22 cellular contexts compared by ENCODE assay signal in genomic region chr21:44977616-44978340, GRCh38. TPM values are rescaled to one million over a fixed set of nuclear protein-coding genes. Genes with fewer than 3 reads are reported as not detected.
A peak's percentile ranks its signal among the peaks of the same experiment; 100 is the strongest.
DNase-seq lines count a peak whose midpoint lies in the region; ATAC-seq, FAIRE-seq and TF ChIP-seq lines count a peak whose summit lies in the region.
"Had no signal": no experiment of that assay in that cellular context is flagged by ENCODE, and none has a peak within 500 bp of the region (broad histone marks: within the 10 kb centered on the region; RNA-seq: fewer than 3 reads in every experiment).

No MANE protein-coding gene starts in this region.

- H2BK15ac ChIP-seq in neuronal stem cell (ENCODE audit: low read length) = no peak overlapping the region

- no peak overlapping the region for H3K14ac ChIP-seq in neuronal stem cell (ENCODE audit: low read length)

- peaks cover 3 to 5% of the 10 kb centered on the region in 2 donors for H3K4me1 ChIP-seq in neuronal stem cell (ENCODE audit: control insufficient read depth in 2 of 2, insufficient read depth in 1 of 2, low read depth in 1 of 2, low read length in 2 of 2)
- H3K4me1 ChIP-seq in prostate gland (replicated peaks) = no peaks in the 10 kb centered on the region
- H3K4me1 ChIP-seq: HAP-1 had no signal

- H3K9ac ChIP-seq in neuronal stem cell (ENCODE audit: low read depth, low read length, poor library complexity) = peak overlapping the region; percentile 12

- FAIRE-seq in bronchial epithelial cell (lab: Jason Lieb, UNC) = no peak
- FAIRE-seq: D721Med, G401.6, GM12891, H1, HepG2 had no signal

- no peak overlapping the region for H4K91ac ChIP-seq in neuronal stem cell (ENCODE audit: low read depth, low read length, poor library complexity)

- no peak overlapping the region for H3K4me3 Mint-ChIP-seq in stimulated activated naive CD8-positive, alpha-beta T cell treated with anti-CD3 and anti-CD28 coated beads, Interleukin-15, amount 100 ng/mL, for 72 hours
- H3K4me3 Mint-ChIP-seq: B cell; CD14-positive monocyte; CD8-positive, alpha-beta T cell had no signal

- no peak overlapping the region for H2AFZ ChIP-seq in neuronal stem cell (ENCODE audit: low read length)

- WGBS in neuronal stem cell (ENCODE audit: extremely low coverage in 2 of 2, insufficient read length in 2 of 2, insufficient replicate concordance in 1 of 2), 2 donors = no CpG with 5 or more reads among the region's 22 CpGs
- 74% methylated on average over 21 of the region's 22 CpGs for WGBS in prostate gland

- no peaks in the 10 kb centered on the region for H3K9me3 ChIP-seq in neuronal stem cell (replicated peaks in 1 of 2; ENCODE audit: control insufficient read depth in 2 of 2, insufficient read depth in 1 of 2, low read depth in 1 of 2, low read length in 2 of 2)
- no peaks in the 10 kb centered on the region for H3K9me3 ChIP-seq in prostate gland
- H3K9me3 ChIP-seq: HAP-1 had no signal

- TF ChIP-seq POLR2A in prostate gland (IDR thresholded peaks at IDR 0.05) = no peak

- peak; percentile 32 for ATAC-seq in stimulated activated naive CD8-positive, alpha-beta T cell treated with anti-CD3 and anti-CD28 coated beads, Interleukin-15, amount 100 ng/mL, for 72 hours
- no peak for ATAC-seq in stimulated activated naive CD8-positive, alpha-beta T cell treated with anti-CD3 and anti-CD28 coated beads, Interleukin-15, Interleukin-2, amounts not matched to agents 100 U/mL and 50 U/mL, for 24 hours
- no peak for ATAC-seq in HG02852 (IDR thresholded peaks at IDR 0.05; ENCODE audit: unreplicated experiment)
- ATAC-seq: CD8-positive, alpha-beta T cell; HepG2 had no signal

- H3K4me1 Mint-ChIP-seq in stimulated activated naive CD8-positive, alpha-beta T cell treated with anti-CD3 and anti-CD28 coated beads, Interleukin-15, amount 100 ng/mL, for 72 hours = no peaks in the 10 kb centered on the region
- H3K4me1 Mint-ChIP-seq: B cell, CD14-positive monocyte had no signal

- intact Hi-C loops in prostate gland (cut with DNase I) = no loop called here

- TF ChIP-seq CTCF in bronchial epithelial cell (IDR thresholded peaks at IDR 0.05; ENCODE audit: insufficient read depth, low read length, severe bottlenecking) = no peak
- no peak for TF ChIP-seq CTCF in prostate gland (IDR thresholded peaks at IDR 0.05)

- no peak overlapping the region for H3K27ac ChIP-seq in neuronal stem cell (replicated peaks; ENCODE audit: low read length)
- no peak overlapping the region for H3K27ac ChIP-seq in prostate gland

- H3K79me1 ChIP-seq in neuronal stem cell (ENCODE audit: low read depth, low read length) = no peaks in the 10 kb centered on the region

- H2BK5ac ChIP-seq in neuronal stem cell (ENCODE audit: low read length) = no peak overlapping the region

- H2BK12ac ChIP-seq in neuronal stem cell (ENCODE audit: low read length) = no peak overlapping the region

- H3K4me3 ChIP-seq in bronchial epithelial cell (ENCODE audit: low read depth, low read length) (no peak overlapping the region), neuronal stem cell (ENCODE audit: low read length in 2 of 2) (no peak overlapping the region), prostate gland (no peak overlapping the region)
- H3K4me3 ChIP-seq: HAP-1 had no signal

- H3K27me3 ChIP-seq in bronchial epithelial cell (ENCODE audit: control insufficient read depth, insufficient read depth, low read length) (no peaks in the 10 kb centered on the region), neuronal stem cell (ENCODE audit: control insufficient read depth in 3 of 3, insufficient read depth in 3 of 3, low read depth in 1 of 3, low read length in 3 of 3) (no peaks in the 10 kb centered on the region), prostate gland (replicated peaks; ENCODE audit: insufficient read depth) (no peaks in the 10 kb centered on the region)

- peak overlapping the region in 1 of 2 donors; percentile 63 for H3K27ac Mint-ChIP-seq in stimulated activated naive CD8-positive, alpha-beta T cell treated with anti-CD3 and anti-CD28 coated beads, Interleukin-15, amount 100 ng/mL, for 72 hours
- H3K27ac Mint-ChIP-seq: B cell; CD14-positive monocyte; CD8-positive, alpha-beta T cell had no signal

- H3K27me3 Mint-ChIP-seq in stimulated activated naive CD8-positive, alpha-beta T cell treated with anti-CD3 and anti-CD28 coated beads, Interleukin-15, amount 100 ng/mL, for 72 hours = no peaks in the 10 kb centered on the region
- H3K27me3 Mint-ChIP-seq: B cell had no signal

- no peak overlapping the region for H3K23ac ChIP-seq in neuronal stem cell (ENCODE audit: low read depth, low read length, poor library complexity)

- H3K36me3 ChIP-seq in bronchial epithelial cell (ENCODE audit: control insufficient read depth, insufficient read depth, low read length) = peaks cover 1% of the 10 kb centered on the region
- H3K36me3 ChIP-seq in neuronal stem cell (replicated peaks in 1 of 2; ENCODE audit: control insufficient read depth in 2 of 2, insufficient read depth in 2 of 2, low read length in 2 of 2) = peaks cover 4 to 28% of the 10 kb centered on the region in 2 donors
- H3K36me3 ChIP-seq in prostate gland = no peaks in the 10 kb centered on the region

- H4K8ac ChIP-seq in neuronal stem cell (ENCODE audit: low read depth, low read length) = no peak overlapping the region

- no peak overlapping the region for H3K4ac ChIP-seq in neuronal stem cell (ENCODE audit: low read length)

- H2BK120ac ChIP-seq in neuronal stem cell (ENCODE audit: low read depth, low read length) = no peak overlapping the region

- no peak overlapping the region for H3K18ac ChIP-seq in neuronal stem cell (ENCODE audit: low read length)

- no peaks in the 10 kb centered on the region for H3K9me3 Mint-ChIP-seq in stimulated activated naive CD8-positive, alpha-beta T cell treated with anti-CD3 and anti-CD28 coated beads, Interleukin-15, amount 100 ng/mL, for 72 hours
- H3K9me3 Mint-ChIP-seq: CD8-positive, alpha-beta T cell had no signal

- DNase-seq in stimulated activated naive CD8-positive, alpha-beta T cell treated with anti-CD3 and anti-CD28 coated beads, Interleukin-15, amount 100 ng/mL, for 72 hours = no peak
- no peak for DNase-seq in stimulated activated naive CD8-positive, alpha-beta T cell treated with anti-CD3 and anti-CD28 coated beads, Interleukin-15, Interleukin-2, amounts not matched to agents 100 U/mL and 50 U/mL, for 24 hours
- peak; percentile 5 for DNase-seq in bronchial epithelial cell (ENCODE audit: low read depth)
- DNase-seq in neuronal stem cell (ENCODE audit: low spot score) = no peak
- no peak for DNase-seq in dermis blood vessel endothelial cell
- no peak for DNase-seq in prostate gland (ENCODE audit: low spot score)
- no peak for DNase-seq in AG08396 (ENCODE audit: low spot score)
- DNase-seq: ACHN; CD8-positive, alpha-beta T cell; COR-L47; DMS153; DMS79 treated with DMSO at 0.1 percent for 48 hours; EL had no signal

- no peak overlapping the region for H3K4me2 ChIP-seq in neuronal stem cell (ENCODE audit: insufficient read depth, low read length, poor library complexity, severe bottlenecking)

- no peak overlapping the region for H2AK5ac ChIP-seq in neuronal stem cell (ENCODE audit: low read depth, low read length)

RNA-seq across cellular contexts. Expression of gene SLX9, which starts 37.9 kb away (rescaled TPM):
- 32.0 and 34.0 TPM in 2 replicates for total RNA-seq in bronchial epithelial cell
- 17.0 TPM for polyA plus RNA-seq in neuronal stem cell (2013, experiment 1 of 2)
- 16.6 TPM for polyA plus RNA-seq in neuronal stem cell (2013, experiment 2 of 2)
- total RNA-seq in dermis blood vessel endothelial cell = 24.8 and 32.7 TPM in 2 replicates
- total RNA-seq in prostate gland = 10 to 100 TPM; 21.4 to 24.8 TPM

RNA-seq across cellular contexts. Expression of gene ITGB2, which starts 57.1 kb away (rescaled TPM):
- total RNA-seq in bronchial epithelial cell (0.26 and 1.1 TPM in 2 replicates), dermis blood vessel endothelial cell (0.05 and 0.34 TPM in 2 replicates), prostate gland (10 to 100 TPM; 23.1 to 56.1 TPM)
- 0.06 TPM for polyA plus RNA-seq in neuronal stem cell (2013, experiment 1 of 2)
- polyA plus RNA-seq in neuronal stem cell (2013, experiment 2 of 2) = 0.12 TPM

Comparison
In these comparisons a context has a peak if more than half of its experiments do, and no peak if none do; other contexts are left out.
1. RNA of gene ITGB2, which starts 57.1 kb away (total RNA-seq): 23.1 to 56.1 TPM in prostate gland; 0.26 to 1.1 TPM in bronchial epithelial cell and 0.05 to 0.34 TPM in dermis blood vessel endothelial cell; every median in the first group is over 10 times any median in the second.